In the genomic region with DNA sequence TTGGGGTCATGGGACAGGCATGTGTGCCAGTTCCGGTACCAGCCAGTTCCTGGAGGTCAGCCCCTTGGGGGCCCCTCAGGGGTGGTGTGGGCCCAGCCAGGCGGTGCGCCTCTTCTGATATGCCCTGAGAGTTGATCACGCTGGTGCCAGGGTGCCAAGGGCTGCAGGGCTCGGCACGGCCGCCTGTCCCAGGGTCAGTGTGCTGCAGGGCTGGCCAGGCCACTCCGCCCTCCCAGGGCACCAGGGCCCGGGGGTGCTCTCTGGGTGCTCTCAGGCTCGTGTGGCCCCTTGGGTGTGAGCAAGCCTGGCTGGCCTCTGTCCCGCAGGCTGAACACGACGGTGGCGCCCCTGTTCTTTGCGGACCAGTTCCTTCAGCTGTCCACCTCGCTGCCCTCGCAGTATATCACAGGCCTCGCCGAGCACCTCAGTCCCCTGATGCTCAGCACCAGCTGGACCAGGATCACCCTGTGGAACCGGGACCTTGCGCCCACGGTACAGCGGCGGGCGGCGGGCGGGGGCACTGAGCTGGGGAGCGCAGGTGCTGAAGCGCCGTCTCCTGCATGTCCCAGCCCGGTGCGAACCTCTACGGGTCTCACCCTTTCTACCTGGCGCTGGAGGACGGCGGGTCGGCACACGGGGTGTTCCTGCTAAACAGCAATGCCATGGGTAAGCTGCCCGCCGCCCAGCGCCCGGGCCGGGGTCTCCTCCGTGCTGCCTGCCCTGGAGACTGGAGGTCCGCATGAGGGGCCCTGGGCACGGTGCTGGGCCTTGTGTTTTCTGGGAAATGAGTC, we compare ENCODE assay signal across 1 cellular context.
A peak's percentile ranks its signal among the peaks of the same experiment; 100 is the strongest.
TF ChIP-seq lines count a peak whose summit lies in the region.

No MANE protein-coding gene starts in this region.

TF ChIP-seq in HepG2, 621 proteins besides CTCF, POLR2A, EP300 and RAD21:
- TF ChIP-seq RBM39 (IDR thresholded peaks at IDR 0.05; ENCODE audit: low read depth, low read length, poor library complexity, severe bottlenecking) (no peak), MEIS1 (CRISPR knock-in tag; IDR thresholded peaks at IDR 0.05; ENCODE audit: borderline replicate concordance) (no peak), EED (CRISPR knock-in tag; IDR thresholded peaks at IDR 0.05) (no peak), ZNF891 (CRISPR knock-in tag; IDR thresholded peaks at IDR 0.05) (no peak), RBFOX2 (IDR thresholded peaks at IDR 0.05; ENCODE audit: low read depth, low read length) (peak; percentile 36; the same call in 1 of the 2 replicates), TAF15 (IDR thresholded peaks at IDR 0.05; ENCODE audit: low read depth, low read length, poor library complexity, severe bottlenecking) (no peak), ZNF549 (CRISPR knock-in tag; IDR thresholded peaks at IDR 0.05) (no peak), ZNF225 (CRISPR knock-in tag; IDR thresholded peaks at IDR 0.05) (no peak), ZNF3 (CRISPR knock-in tag; IDR thresholded peaks at IDR 0.05) (no peak), RXRB (CRISPR knock-in tag; IDR thresholded peaks at IDR 0.05; ENCODE audit: borderline replicate concordance) (no peak), CCAR2 (optimal IDR thresholded peaks at IDR 0.05; ENCODE audit: low read depth, low read length) (no peak), AGO2 (optimal IDR thresholded peaks at IDR 0.05; ENCODE audit: low read depth, low read length) (peak; percentile 64), RNF2 (conservative IDR thresholded peaks at IDR 0.05; ENCODE audit: low read depth) (no peak)
- TF ChIP-seq, protein P1, sequence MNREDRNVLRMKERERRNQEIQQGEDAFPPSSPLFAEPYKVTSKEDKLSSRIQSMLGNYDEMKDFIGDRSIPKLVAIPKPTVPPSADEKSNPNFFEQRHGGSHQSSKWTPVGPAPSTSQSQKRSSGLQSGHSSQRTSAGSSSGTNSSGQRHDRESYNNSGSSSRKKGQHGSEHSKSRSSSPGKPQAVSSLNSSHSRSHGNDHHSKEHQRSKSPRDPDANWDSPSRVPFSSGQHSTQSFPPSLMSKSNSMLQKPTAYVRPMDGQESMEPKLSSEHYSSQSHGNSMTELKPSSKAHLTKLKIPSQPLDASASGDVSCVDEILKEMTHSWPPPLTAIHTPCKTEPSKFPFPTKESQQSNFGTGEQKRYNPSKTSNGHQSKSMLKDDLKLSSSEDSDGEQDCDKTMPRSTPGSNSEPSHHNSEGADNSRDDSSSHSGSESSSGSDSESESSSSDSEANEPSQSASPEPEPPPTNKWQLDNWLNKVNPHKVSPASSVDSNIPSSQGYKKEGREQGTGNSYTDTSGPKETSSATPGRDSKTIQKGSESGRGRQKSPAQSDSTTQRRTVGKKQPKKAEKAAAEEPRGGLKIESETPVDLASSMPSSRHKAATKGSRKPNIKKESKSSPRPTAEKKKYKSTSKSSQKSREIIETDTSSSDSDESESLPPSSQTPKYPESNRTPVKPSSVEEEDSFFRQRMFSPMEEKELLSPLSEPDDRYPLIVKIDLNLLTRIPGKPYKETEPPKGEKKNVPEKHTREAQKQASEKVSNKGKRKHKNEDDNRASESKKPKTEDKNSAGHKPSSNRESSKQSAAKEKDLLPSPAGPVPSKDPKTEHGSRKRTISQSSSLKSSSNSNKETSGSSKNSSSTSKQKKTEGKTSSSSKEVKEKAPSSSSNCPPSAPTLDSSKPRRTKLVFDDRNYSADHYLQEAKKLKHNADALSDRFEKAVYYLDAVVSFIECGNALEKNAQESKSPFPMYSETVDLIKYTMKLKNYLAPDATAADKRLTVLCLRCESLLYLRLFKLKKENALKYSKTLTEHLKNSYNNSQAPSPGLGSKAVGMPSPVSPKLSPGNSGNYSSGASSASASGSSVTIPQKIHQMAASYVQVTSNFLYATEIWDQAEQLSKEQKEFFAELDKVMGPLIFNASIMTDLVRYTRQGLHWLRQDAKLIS (CRISPR knock-in tag; IDR thresholded peaks at IDR 0.05): no peak
